Comparison of ENCODE assay signal across 8 cellular contexts in the genomic region with DNA sequence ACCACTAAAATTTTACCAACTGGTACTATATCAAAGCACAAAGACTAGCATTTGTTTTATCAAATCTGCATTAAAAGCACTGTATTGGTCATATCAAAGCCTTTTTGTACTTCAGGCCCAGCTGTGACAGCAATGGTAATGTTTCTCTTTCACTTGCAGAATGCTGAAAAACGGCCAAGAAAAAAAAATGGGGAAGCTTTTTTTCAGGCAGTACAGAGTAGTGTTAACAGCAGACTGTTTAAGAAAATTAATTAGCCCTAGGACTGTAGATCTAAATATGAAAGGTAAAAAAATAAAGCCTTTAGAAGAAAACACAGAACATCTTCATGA. TPM values are rescaled to one million over a fixed set of nuclear protein-coding genes. Genes with fewer than 3 reads are reported as not detected.
DNase-seq lines count a peak whose midpoint lies in the region; ATAC-seq lines count a peak whose summit lies in the region.

No MANE protein-coding gene starts in this region.

- no peaks in the 10 kb centered on the region for H3K27me3 Mint-ChIP-seq in naive B cell

- H3K36me3 Mint-ChIP-seq in naive B cell = no peaks in the 10 kb centered on the region

- H3K4me1 Mint-ChIP-seq in naive B cell = peaks cover 23 to 43% (median 30%) of the 10 kb centered on the region in 3 donors

- peak overlapping the region; percentile 90 for H3K27ac ChIP-seq in cingulate gyrus (ENCODE audit: low read depth, low read length)

- DNase-seq in M059J (ENCODE audit: low read depth) (peak; percentile 47), naive B cell (peak; percentile 56), DMS153 treated with DMSO at 0.1 percent for 48 hours (lab: John Stamatoyannopoulos, UW; ENCODE audit: unreplicated experiment) (no peak), mesenteric fat pad (ENCODE audit: low spot score) (no peak)
- DNase-seq in stimulated activated CD4-positive, alpha-beta T cell treated with anti-CD3 and anti-CD28 coated beads, Interleukin-1b, Interleukin-23, amount 100 ng/mL, for 48 hours = no peak

- peak; percentile 66 for ATAC-seq in GM18868 (IDR thresholded peaks at IDR 0.05; ENCODE audit: unreplicated experiment)
- ATAC-seq in naive B cell (ENCODE audit: low read depth in 2 of 2) = peak; percentile 94 to 96
- ATAC-seq in HG03439 (IDR thresholded peaks at IDR 0.05; ENCODE audit: unreplicated experiment) = no peak

- peak overlapping the region; percentile 74 to 94 (median 90) for H3K4me3 Mint-ChIP-seq in naive B cell

- peak overlapping the region; percentile 1 to 91 (median 88) for H3K27ac Mint-ChIP-seq in naive B cell

- peaks cover 0 to 5% (median 0%) of the 10 kb centered on the region in 7 donors for H3K9me3 Mint-ChIP-seq in naive B cell

RNA-seq across cellular contexts. Expression of gene DENND5A, which starts 33.3 kb away (rescaled TPM):
- 62.5 and 71.1 TPM in 2 replicates for total RNA-seq in M059J (2014; rRNA removed; shearing (Covaris generic))
- 10 to 100 TPM; 12.1 to 22.9 (median 17.3) TPM for polyA plus RNA-seq in naive B cell (ENCODE audit: low read depth in 6 of 6)
- total RNA-seq in mesenteric fat pad = 123 TPM

Comparison
In these comparisons a context has a peak if more than half of its experiments do, and no peak if none do; other contexts are left out.
1. DNase-seq: peak in M059J (single experiment) and naive B cell (single experiment); none in stimulated activated CD4-positive, alpha-beta T cell treated with anti-CD3 and anti-CD28 coated beads, Interleukin-1b, Interleukin-23, amount 100 ng/mL, for 48 hours (single experiment), DMS153 treated with DMSO at 0.1 percent for 48 hours (single experiment) and mesenteric fat pad (single experiment).